ENCODE assay signal across 23 cellular contexts in the genomic region with DNA sequence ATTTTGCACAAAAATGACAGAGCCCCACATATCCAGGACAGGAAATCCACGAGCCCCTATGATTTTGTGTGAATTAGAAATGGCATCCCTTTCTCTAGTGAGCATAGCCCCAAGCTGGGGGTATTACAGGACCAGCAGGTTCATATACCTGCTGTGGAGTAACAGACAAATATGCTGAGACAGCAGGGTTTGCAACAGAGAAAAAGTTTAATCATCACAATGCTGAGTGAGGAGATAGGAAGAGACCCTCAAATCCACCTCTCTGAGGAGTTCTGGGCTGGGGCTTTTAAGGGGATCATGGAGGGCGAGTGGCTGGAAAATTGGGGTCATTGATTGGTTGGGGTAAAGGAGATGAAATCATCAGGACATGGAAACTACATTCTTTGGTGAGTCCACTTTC. TPM values are rescaled to one million over a fixed set of nuclear protein-coding genes. Genes with fewer than 3 reads are reported as not detected.
"Had no signal": no experiment of that assay in that cellular context is flagged by ENCODE, and none has a peak within 500 bp of the region (broad histone marks: within the 10 kb centered on the region; RNA-seq: fewer than 3 reads in every experiment).

No MANE protein-coding gene starts in this region.

- FAIRE-seq: small intestine had no signal

- H3K36me3 Mint-ChIP-seq: stimulated activated effector memory CD8-positive, alpha-beta T cell treated with anti-CD3 and anti-CD28 coated beads, Interleukin-12 subunit alpha, Interleukin-12 subunit beta, amount 100 ng/mL, for 72 hours; type B pancreatic cell had no signal

- H3K36me3 ChIP-seq: left ventricle myocardium inferior, ovary, prostate gland, sigmoid colon, spleen, tibial nerve, uterus had no signal

- H3K27me3 ChIP-seq: ovary, sigmoid colon, spleen, tibial nerve, uterus had no signal

- H3K4me3 Mint-ChIP-seq: mesothelial cell of epicardium; naive thymus-derived CD4-positive, alpha-beta T cell; natural killer cell treated with Interleukin-12 subunit alpha and Interleukin-12 subunit beta and Interleukin-15 and Interleukin-18, amount 100 ng/mL, for 72 hours; stimulated activated effector memory CD8-positive, alpha-beta T cell treated with anti-CD3 and anti-CD28 coated beads, Interleukin-12 subunit alpha, Interleukin-12 subunit beta, amount 100 ng/mL, for 72 hours; stimulated activated naive CD8-positive, alpha-beta T cell treated with anti-CD3 and anti-CD28 coated beads, Interleukin-15, amount 100 ng/mL, for 72 hours; type B pancreatic cell had no signal

- ATAC-seq: naive thymus-derived CD4-positive, alpha-beta T cell; natural killer cell treated with Interleukin-12 subunit alpha and Interleukin-12 subunit beta and Interleukin-15 and Interleukin-18, amount 100 ng/mL, for 72 hours; right cardiac atrium; stimulated activated effector memory CD8-positive, alpha-beta T cell treated with anti-CD3 and anti-CD28 coated beads, Interleukin-12 subunit alpha, Interleukin-12 subunit beta, amount 100 ng/mL, for 72 hours; stimulated activated naive CD8-positive, alpha-beta T cell treated with anti-CD3 and anti-CD28 coated beads, Interleukin-15, amount 100 ng/mL, for 72 hours had no signal

- H3K4me3 ChIP-seq: left ventricle myocardium inferior, lung, ovary, prostate gland, sigmoid colon, spleen, tibial nerve, uterus had no signal

- H3K27ac Mint-ChIP-seq: mesothelial cell of epicardium; natural killer cell treated with Interleukin-12 subunit alpha and Interleukin-12 subunit beta and Interleukin-15 and Interleukin-18, amount 100 ng/mL, for 72 hours; stimulated activated effector memory CD8-positive, alpha-beta T cell treated with anti-CD3 and anti-CD28 coated beads, Interleukin-12 subunit alpha, Interleukin-12 subunit beta, amount 100 ng/mL, for 72 hours; stimulated activated naive CD8-positive, alpha-beta T cell treated with anti-CD3 and anti-CD28 coated beads, Interleukin-15, amount 100 ng/mL, for 72 hours; type B pancreatic cell had no signal

- H3K27ac ChIP-seq: left ventricle myocardium inferior, ovary, prostate gland, sigmoid colon, spleen, tibial nerve, uterus had no signal

- DNase-seq: left ventricle myocardium inferior; mesendoderm; naive thymus-derived CD4-positive, alpha-beta T cell; ovary; posterior cingulate gyrus; retina; right cardiac atrium; sigmoid colon; small intestine; spleen; stimulated activated CD4-positive, alpha-beta T cell treated with anti-CD3 and anti-CD28 coated beads, Interleukin-4, amount 100 ng/mL, for 24 hours; stimulated activated naive CD4-positive, alpha-beta T cell treated with Interleukin-2 at 50 U/mL for 16 hours; stimulated activated naive CD8-positive, alpha-beta T cell treated with anti-CD3 and anti-CD28 coated beads, Interleukin-15, amount 100 ng/mL, for 72 hours; substantia nigra; uterus had no signal

- H3K9me3 ChIP-seq: prostate gland, uterus had no signal

- H3K4me1 ChIP-seq: prostate gland, uterus had no signal

RNA-seq across cellular contexts. Expression of gene MYZAP, which starts 8.4 kb away (rescaled TPM):
- total RNA-seq: natural killer cell treated with Interleukin-12 subunit alpha and Interleukin-12 subunit beta and Interleukin-15 and Interleukin-18, amount 100 ng/mL, for 72 hours had no signal
- polyA plus RNA-seq: neural cell had no signal
